Comparison of ENCODE assay signal across 26 cellular contexts in genomic region chr7:101829374-101829773, GRCh38.
"Had no signal": no experiment of that assay in that cellular context is flagged by ENCODE, and none has a peak within 500 bp of the region (broad histone marks: within the 10 kb centered on the region; RNA-seq: fewer than 3 reads in every experiment).

No MANE protein-coding gene starts in this region.

- H3K27ac Mint-ChIP-seq: naive thymus-derived CD4-positive, alpha-beta T cell; neural progenitor cell; progenitor cell of endocrine pancreas had no signal

- H3K36me3 ChIP-seq: gastroesophageal sphincter, neural progenitor cell, right lobe of liver, suprapubic skin, transverse colon had no signal

- H3K4me1 ChIP-seq: foreskin keratinocyte, parathyroid adenoma, right lobe of liver, suprapubic skin, transverse colon had no signal

- ATAC-seq: foreskin keratinocyte; gastroesophageal sphincter; left lung; naive thymus-derived CD4-positive, alpha-beta T cell; right lobe of liver; stimulated activated naive CD8-positive, alpha-beta T cell treated with anti-CD3 and anti-CD28 coated beads, Interleukin-15, amount 100 ng/mL, for 72 hours had no signal

- DNase-seq: effector CD8-positive, alpha-beta T cell; endodermal cell; foreskin keratinocyte; heart left ventricle; kidney; mesenchymal stem cell; midbrain; naive thymus-derived CD4-positive, alpha-beta T cell; stimulated activated CD4-positive, alpha-beta T cell treated with anti-CD3 and anti-CD28 coated beads, Interleukin-12 subunit alpha, Interleukin-12 subunit beta, amount 100 ng/mL, for 4 hours; stimulated activated CD4-positive, alpha-beta T cell treated with anti-CD3 and anti-CD28 coated beads, Interleukin-1b, Interleukin-23, amount 100 ng/mL, for 48 hours; stimulated activated CD4-positive, alpha-beta T cell treated with anti-CD3 and anti-CD28 coated beads, Interleukin-4, amount 100 ng/mL, for 1 hour; stimulated activated CD8-positive, alpha-beta memory T cell treated with anti-CD3 and anti-CD28 coated beads, Interleukin-4, amount 100 ng/mL, for 48 hours; stimulated activated naive CD4-positive, alpha-beta T cell; stimulated activated naive CD8-positive, alpha-beta T cell treated with anti-CD3 and anti-CD28 coated beads, Interleukin-15, amount 100 ng/mL, for 72 hours; transverse colon had no signal

- H3K27me3 ChIP-seq: esophagus muscularis mucosa, foreskin keratinocyte, gastroesophageal sphincter, heart left ventricle, hepatocyte, left lung, neural progenitor cell, right lobe of liver, suprapubic skin, transverse colon had no signal

- H3K4me3 Mint-ChIP-seq: endodermal cell; naive thymus-derived CD4-positive, alpha-beta T cell; nephron; neural progenitor cell; stimulated activated naive CD8-positive, alpha-beta T cell treated with anti-CD3 and anti-CD28 coated beads, Interleukin-15, amount 100 ng/mL, for 72 hours had no signal

- H3K4me2 ChIP-seq: hepatocyte, neural progenitor cell, smooth muscle cell had no signal

- H2AFZ ChIP-seq: hepatocyte, neural progenitor cell, parathyroid adenoma had no signal

- H3K9me3 ChIP-seq: esophagus muscularis mucosa, gastroesophageal sphincter, heart left ventricle, left lung, right lobe of liver, suprapubic skin, transverse colon had no signal

- H3K9ac ChIP-seq: neural progenitor cell, parathyroid adenoma had no signal

- H3K27ac ChIP-seq: esophagus muscularis mucosa, foreskin keratinocyte, gastroesophageal sphincter, hepatocyte, left lung, neural progenitor cell, parathyroid adenoma, right lobe of liver, suprapubic skin, transverse colon had no signal

- H3K9me3 Mint-ChIP-seq: endodermal cell; naive thymus-derived CD4-positive, alpha-beta T cell; nephron; stimulated activated naive CD8-positive, alpha-beta T cell treated with anti-CD3 and anti-CD28 coated beads, Interleukin-15, amount 100 ng/mL, for 72 hours had no signal

- H3K27me3 Mint-ChIP-seq: naive thymus-derived CD4-positive, alpha-beta T cell; progenitor cell of endocrine pancreas; stimulated activated naive CD8-positive, alpha-beta T cell treated with anti-CD3 and anti-CD28 coated beads, Interleukin-15, amount 100 ng/mL, for 72 hours had no signal

- H3K4me3 ChIP-seq: esophagus muscularis mucosa, gastroesophageal sphincter, heart left ventricle, hepatocyte, left lung, neural progenitor cell, right lobe of liver, smooth muscle cell, suprapubic skin, transverse colon had no signal
